10 cellular contexts compared by ENCODE assay signal in the genomic region with DNA sequence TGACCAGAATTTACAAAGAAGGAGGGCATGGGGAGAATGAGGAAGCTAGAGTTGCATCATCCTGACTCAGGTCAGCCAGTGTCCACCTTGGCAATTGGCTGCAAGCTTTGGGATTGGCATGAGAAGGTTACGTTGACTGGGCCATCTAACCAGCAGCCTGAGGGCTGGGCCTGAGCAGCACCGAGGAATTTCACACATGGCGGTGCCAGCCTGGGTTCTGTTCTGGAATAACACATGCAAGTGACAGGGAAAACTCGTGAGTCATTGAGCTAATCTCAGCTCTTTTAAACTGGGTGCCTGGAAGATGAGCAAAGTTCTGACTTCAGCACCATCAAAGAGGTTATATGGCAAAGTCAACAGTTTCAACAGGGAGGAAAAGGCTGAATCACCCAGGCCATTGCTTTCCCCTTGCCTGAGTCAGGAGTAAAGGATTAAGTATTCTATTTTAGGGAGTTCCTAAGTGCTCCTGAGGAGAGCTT.
A peak's percentile ranks its signal among the peaks of the same experiment; 100 is the strongest.
DNase-seq lines count a peak whose midpoint lies in the region; ATAC-seq and TF ChIP-seq lines count a peak whose summit lies in the region.
"Had no signal": no experiment of that assay in that cellular context is flagged by ENCODE, and none has a peak within 500 bp of the region (broad histone marks: within the 10 kb centered on the region; RNA-seq: fewer than 3 reads in every experiment).

No MANE protein-coding gene starts in this region.

- peak overlapping the region; percentile 63 for H3K27ac ChIP-seq in GM23248
- H3K27ac ChIP-seq in SJSA1: 0 out of 2 replicates have a peak overlapping the region, but pooled peaks have one; percentile 2
- peak overlapping the region; percentile 0 for H3K27ac ChIP-seq in trophoblast cell (ENCODE audit: low read depth, low read length)
- H3K27ac ChIP-seq in OCI-LY7 (ENCODE audit: low read depth, low read length, poor library complexity, severe bottlenecking): no peak overlapping the region

- no peak overlapping the region for H2BK5ac ChIP-seq in trophoblast cell (ENCODE audit: low read depth, low read length, poor library complexity)

- H3K79me1 ChIP-seq in trophoblast cell (ENCODE audit: low read length): peaks cover 2% of the 10 kb centered on the region

- peak overlapping the region; percentile 30 for H3K14ac ChIP-seq in trophoblast cell (ENCODE audit: low read length)

- no peak overlapping the region for H2BK120ac ChIP-seq in trophoblast cell (ENCODE audit: insufficient read depth, low read length, poor library complexity)

- CTCF ChIA-PET in OCI-LY7 (lab: Charles Lee; ENCODE audit: unreplicated experiment): no interaction called here

- no peak overlapping the region for H3K4ac ChIP-seq in trophoblast cell (ENCODE audit: low read depth, low read length)

- H3F3A ChIP-seq in GM23248 (ENCODE audit: insufficient read depth): peaks cover 25% of the 10 kb centered on the region

- H3K4me1 ChIP-seq in GM23248 (ENCODE audit: insufficient read depth): peaks cover 23% of the 10 kb centered on the region
- H3K4me1 ChIP-seq in SJSA1 (replicated peaks): peaks cover 44% of the 10 kb centered on the region
- H3K4me1 ChIP-seq in trophoblast cell (ENCODE audit: control insufficient read depth in 1 of 2, insufficient read depth in 2 of 2, low read length in 2 of 2): peaks cover 14 to 26% of the 10 kb centered on the region in 2 experiments
- H3K4me1 ChIP-seq in OCI-LY7 (ENCODE audit: insufficient read depth, low read length, poor library complexity, severe bottlenecking): no peaks in the 10 kb centered on the region

- H3K9me2 ChIP-seq in GM23248 (ENCODE audit: insufficient read depth): no peaks in the 10 kb centered on the region
- no peaks in the 10 kb centered on the region for H3K9me2 ChIP-seq in OCI-LY7 (ENCODE audit: insufficient read depth, low read length)

- no peak overlapping the region for H4K12ac ChIP-seq in trophoblast cell (ENCODE audit: low read depth, low read length)

- peak overlapping the region; percentile 7 for H3K18ac ChIP-seq in trophoblast cell (ENCODE audit: low read length)

- no peak overlapping the region for H3K23ac ChIP-seq in trophoblast cell (ENCODE audit: low read length)

- TF ChIP-seq CTCF in fibroblast of the aortic adventitia (IDR thresholded peaks at IDR 0.05; ENCODE audit: insufficient read depth, low read length): no peak
- TF ChIP-seq CTCF in OCI-LY7 (conservative IDR thresholded peaks at IDR 0.05; ENCODE audit: low read length): no peak

- H3K36me3 ChIP-seq in GM23248 (ENCODE audit: low read depth) (no peaks in the 10 kb centered on the region), SJSA1 (no peaks in the 10 kb centered on the region), trophoblast cell (ENCODE audit: control insufficient read depth in 1 of 2, insufficient read depth in 2 of 2, low read length in 2 of 2) (no peaks in the 10 kb centered on the region), OCI-LY7 (ENCODE audit: insufficient read depth, low read length) (no peaks in the 10 kb centered on the region)

- WGBS in GM23248 (ENCODE audit: low coverage in 1 of 2, low lambda C conversion rate in 2 of 2, missing lambda C conversion rate in 2 of 2), 2 experiments: 1 to 2% methylated on average over 4 of the region's 4 CpGs
- WGBS in trophoblast cell (ENCODE audit: extremely low coverage, insufficient coverage, insufficient read length): no CpG with 5 or more reads among the region's 4 CpGs

- H4K91ac ChIP-seq in trophoblast cell (ENCODE audit: low read depth, low read length): peak overlapping the region; percentile 4

- peak overlapping the region; percentile 2 for H2BK12ac ChIP-seq in trophoblast cell (ENCODE audit: low read length)

- ATAC-seq in HG03432 (IDR thresholded peaks at IDR 0.05; ENCODE audit: unreplicated experiment) (no peak), GM18520 (IDR thresholded peaks at IDR 0.05; ENCODE audit: unreplicated experiment) (no peak)

- intact Hi-C loops in OCI-LY7 (cut with micrococcal nuclease; ENCODE audit: unreplicated experiment): no loop called here

- H4K20me1 ChIP-seq in GM23248 (ENCODE audit: insufficient read depth) (no peaks in the 10 kb centered on the region), OCI-LY7 (ENCODE audit: insufficient read depth, low read length) (no peaks in the 10 kb centered on the region)

- in situ Hi-C loops in GM23248 (cut with MboI): no loop called here

- H3K4me3 ChIP-seq in GM23248 (no peak overlapping the region), SJSA1 (no peak overlapping the region), fibroblast of the aortic adventitia (ENCODE audit: low read depth, low read length) (no peak overlapping the region), trophoblast cell (ENCODE audit: low read depth, low read length) (no peak overlapping the region), OCI-LY7 (ENCODE audit: low read depth, low read length, poor library complexity, severe bottlenecking) (no peak overlapping the region)

- DNase-seq in GM23248 (peak; percentile 97), SJSA1 (ENCODE audit: low read depth in 1 of 2, low spot score in 2 of 2) (peak; percentile 66 to 71), fibroblast of the aortic adventitia (ENCODE audit: low read depth) (peak; percentile 88), trophoblast cell (peak; percentile 17 to 23), NCI-H2196 treated with DMSO at 0.1 percent for 48 hours (lab: John Stamatoyannopoulos, UW; ENCODE audit: unreplicated experiment) (no peak), OCI-LY7 (ENCODE audit: low spot score) (no peak)
- DNase-seq: activated B cell treated with CpG ODN at 0.5 μM for 24 hours, midbrain had no signal

- no TSS peak for BruUV-seq in OCI-LY7 (replicated peaks; lab: Mats Ljungman, UMichigan)

- H4K8ac ChIP-seq in trophoblast cell (ENCODE audit: low read depth, low read length): peak overlapping the region; percentile 42

- POLR2A ChIA-PET in OCI-LY7 (lab: Charles Lee): interaction anchor here (1.4 kb wide), 1 partner anchor 53 kb away, joined by 3 read pairs; no protein-coding TSS in a partner anchor

- H3K27me3 ChIP-seq in GM23248 (replicated peaks; ENCODE audit: insufficient read depth): no peaks in the 10 kb centered on the region
- H3K27me3 ChIP-seq in SJSA1 (replicated peaks): no peaks in the 10 kb centered on the region
- no peaks in the 10 kb centered on the region for H3K27me3 ChIP-seq in trophoblast cell (ENCODE audit: insufficient read depth, low read length)

- H3K9ac ChIP-seq in GM23248 (no peak overlapping the region), trophoblast cell (ENCODE audit: low read length) (no peak overlapping the region)

- H3K79me2 ChIP-seq in GM23248 (ENCODE audit: insufficient read depth): no peaks in the 10 kb centered on the region
- H3K79me2 ChIP-seq in trophoblast cell (ENCODE audit: control insufficient read depth, insufficient read depth, low read length, poor library complexity): no peaks in the 10 kb centered on the region
- H3K79me2 ChIP-seq in OCI-LY7 (ENCODE audit: insufficient read depth, low read depth, low read length): no peaks in the 10 kb centered on the region

- no peak overlapping the region for H3K4me2 ChIP-seq in GM23248 (ENCODE audit: unreplicated experiment)
- H3K4me2 ChIP-seq in trophoblast cell (ENCODE audit: low read length): no peak overlapping the region
- H3K4me2 ChIP-seq in OCI-LY7 (ENCODE audit: low read length): no peak overlapping the region

- H3K9me3 ChIP-seq in GM23248 (ENCODE audit: low read depth): no peaks in the 10 kb centered on the region
- H3K9me3 ChIP-seq in SJSA1 (replicated peaks): no peaks in the 10 kb centered on the region
- no peaks in the 10 kb centered on the region for H3K9me3 ChIP-seq in trophoblast cell (ENCODE audit: insufficient read depth, low read depth, low read length)
- H3K9me3 ChIP-seq in OCI-LY7 (ENCODE audit: low read length): no peaks in the 10 kb centered on the region

- H2AFZ ChIP-seq in GM23248: no peak overlapping the region
- no peak overlapping the region for H2AFZ ChIP-seq in trophoblast cell (ENCODE audit: insufficient read depth, low read length, poor library complexity)
- no peak overlapping the region for H2AFZ ChIP-seq in OCI-LY7 (ENCODE audit: low read length)

- no peak overlapping the region for H2AK5ac ChIP-seq in trophoblast cell (ENCODE audit: low read length)

Comparison
In these comparisons a context has a peak if more than half of its experiments do, and no peak if none do; other contexts are left out.
1. DNase-seq: peak in GM23248 (single experiment), SJSA1 (2 of 2), fibroblast of the aortic adventitia (single experiment) and trophoblast cell (2 of 2); none in NCI-H2196 treated with DMSO at 0.1 percent for 48 hours (single experiment) and OCI-LY7 (single experiment).